ENCODE assay signal across 7 cellular contexts in the genomic region with DNA sequence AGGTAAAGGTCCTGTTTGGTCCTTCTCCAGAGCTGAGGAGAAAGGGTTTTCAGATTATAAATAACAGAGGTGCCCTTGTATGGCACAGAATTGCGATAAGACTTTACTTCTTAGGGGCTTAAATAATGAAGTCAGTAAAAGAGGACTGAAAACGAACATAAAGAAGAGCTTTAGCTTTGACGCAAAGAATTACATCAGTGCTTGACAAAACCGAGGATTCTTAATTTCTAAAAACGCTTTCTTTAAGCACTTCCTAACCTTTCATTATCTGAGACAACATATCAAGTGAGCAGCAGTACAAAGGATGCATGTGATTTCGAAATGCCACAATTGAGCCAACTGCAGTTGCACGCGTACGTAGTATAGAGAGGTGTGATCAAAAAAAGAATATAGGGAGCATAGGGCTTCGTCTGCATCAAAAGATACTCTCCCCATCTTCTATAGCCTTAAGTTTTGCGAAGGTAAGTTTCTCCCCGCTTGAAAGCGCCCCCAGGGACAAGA. TPM values are rescaled to one million over a fixed set of nuclear protein-coding genes. Genes with fewer than 3 reads are reported as not detected.
DNase-seq lines count a peak whose midpoint lies in the region; FAIRE-seq and TF ChIP-seq lines count a peak whose summit lies in the region.

No MANE protein-coding gene starts in this region.

- H3K27ac ChIP-seq in HL-60 (replicated peaks) (peak overlapping the region; percentile 97), fibroblast of lung (ENCODE audit: insufficient read depth, low read length) (peak overlapping the region; percentile 88), sigmoid colon (peak overlapping the region; percentile 97 to 100 (median 100))

- FAIRE-seq in RCC 7860 (lab: Jason Lieb, UNC): no peak

- H3K4me3 ChIP-seq in HL-60 (replicated peaks; ENCODE audit: insufficient read depth, low read length): peak overlapping the region; percentile 72
- H3K4me3 ChIP-seq in fibroblast of lung (replicated peaks in 1 of 4; ENCODE audit: control extremely low read depth in 1 of 4, insufficient read depth in 1 of 4, low read depth in 3 of 4, low read length in 4 of 4): peak overlapping the region; percentile 47 to 94 (median 73)
- H3K4me3 ChIP-seq in sigmoid colon: peak overlapping the region in 3 of 4 donors; percentile 94 to 100 (median 96)

- TF ChIP-seq EP300 in sigmoid colon (IDR thresholded peaks at IDR 0.05): no peak

- H3K4me1 ChIP-seq in fibroblast of lung (ENCODE audit: control insufficient read depth, extremely low read depth, insufficient read depth, low read length) (no peaks in the 10 kb centered on the region), sigmoid colon (peaks cover 0 to 35% (median 19%) of the 10 kb centered on the region in 4 donors)

- H3K9ac ChIP-seq in fibroblast of lung (ENCODE audit: insufficient read depth, low read length): peak overlapping the region; percentile 62

- intact Hi-C loops in sigmoid colon (cut with DNase I): no loop called here

- peak overlapping the region; percentile 82 for H2AFZ ChIP-seq in fibroblast of lung (ENCODE audit: low read length)

- peaks cover 40% of the 10 kb centered on the region for H3K79me2 ChIP-seq in fibroblast of lung (ENCODE audit: control insufficient read depth, insufficient read depth, low read length)

- 19 to 26% methylated on average over 13 of the region's 13 CpGs for WGBS in sigmoid colon, 2 donors

- H3K27me3 ChIP-seq in HL-60 (ENCODE audit: insufficient read depth, poor library complexity, severe bottlenecking) (no peaks in the 10 kb centered on the region), fibroblast of lung (ENCODE audit: control insufficient read depth, insufficient read depth, low read length) (no peaks in the 10 kb centered on the region), sigmoid colon (no peaks in the 10 kb centered on the region)

- TF ChIP-seq CTCF in HL-60 (IDR thresholded peaks at IDR 0.05; ENCODE audit: insufficient read depth, low read length) (no peak), fibroblast of lung (conservative IDR thresholded peaks at IDR 0.05 in 1 of 2, IDR thresholded peaks at IDR 0.05 in 1 of 2; ENCODE audit: low read depth in 1 of 2, low read length in 2 of 2) (no peak), sigmoid colon (IDR thresholded peaks at IDR 0.05) (no peak)

- H3K36me3 ChIP-seq in fibroblast of lung (ENCODE audit: control insufficient read depth, insufficient read depth, low read length) (no peaks in the 10 kb centered on the region), sigmoid colon (peaks cover 0 to 2% (median 1%) of the 10 kb centered on the region in 4 donors)

- in situ Hi-C loops in SK-MEL-5 (cut with HindIII; ENCODE audit: low pct_unique_long_range_greater_than_20kb, low sequenced_read_pairs): no loop called here

- no peaks in the 10 kb centered on the region for H4K20me1 ChIP-seq in fibroblast of lung (ENCODE audit: control insufficient read depth, extremely low read depth, insufficient read depth, low read length)

- no peaks in the 10 kb centered on the region for H3K9me3 ChIP-seq in fibroblast of lung (ENCODE audit: control insufficient read depth, insufficient read depth, low read depth, low read length)
- H3K9me3 ChIP-seq in sigmoid colon: no peaks in the 10 kb centered on the region

- DNase-seq in HL-60 (ENCODE audit: low read depth in 1 of 2, low spot score in 1 of 2): peak in 1 of 2 experiments; percentile 57
- peak; percentile 96 for DNase-seq in SK-MEL-5 (ENCODE audit: low read depth, low spot score)
- peak in 1 of 2 donors; percentile 75 for DNase-seq in fibroblast of lung (ENCODE audit: low read depth in 2 of 2)
- no peak for DNase-seq in sigmoid colon
- DNase-seq in NCI-H82 treated with DMSO at 0.1 percent for 48 hours (lab: John Stamatoyannopoulos, UW; ENCODE audit: unreplicated experiment): no peak
- DNase-seq in RCC 7860 (ENCODE audit: low spot score): no peak
- no peak for DNase-seq in NCI-H69 (lab: John Stamatoyannopoulos, UW)

- no peak for TF ChIP-seq POLR2A in sigmoid colon (IDR thresholded peaks at IDR 0.05)

- H3K4me2 ChIP-seq in fibroblast of lung (ENCODE audit: extremely low read depth, insufficient read depth, low read length): peak overlapping the region; percentile 79

RNA-seq across cellular contexts. Expression of a gene that starts 0.8 kb away (rescaled TPM):
- 274 and 284 TPM in 2 replicates for total RNA-seq in SK-MEL-5 (2014; rRNA removed; shearing (Covaris generic))
- polyA plus RNA-seq in SK-MEL-5 (2015; cell fraction: cytosol; rRNA removed): 214 and 267 TPM in 2 replicates
- polyA plus RNA-seq in SK-MEL-5 (2015; cell fraction: nucleus; rRNA removed): 170 and 174 TPM in 2 replicates
- total RNA-seq in fibroblast of lung (32.6 and 48.1 TPM in 2 replicates), sigmoid colon (10 to 100 TPM; 21.4 to 56.6 (median 42.2) TPM)
- polyA plus RNA-seq in fibroblast of lung (64.5 and 76.3 TPM in 2 replicates), sigmoid colon (100 to 1,000 TPM in 1 of 3 donors, 10 to 100 TPM in 2; 39.5 to 173 (median 63.1) TPM)
- polyA plus RNA-seq in fibroblast of lung (2012): 45.6 and 55.9 TPM in 2 replicates
- 2.6 and 5.6 TPM in 2 replicates for polyA minus RNA-seq in fibroblast of lung (ENCODE audit: low replicate concordance)
